15 cellular contexts compared by ENCODE assay signal in the genomic region with DNA sequence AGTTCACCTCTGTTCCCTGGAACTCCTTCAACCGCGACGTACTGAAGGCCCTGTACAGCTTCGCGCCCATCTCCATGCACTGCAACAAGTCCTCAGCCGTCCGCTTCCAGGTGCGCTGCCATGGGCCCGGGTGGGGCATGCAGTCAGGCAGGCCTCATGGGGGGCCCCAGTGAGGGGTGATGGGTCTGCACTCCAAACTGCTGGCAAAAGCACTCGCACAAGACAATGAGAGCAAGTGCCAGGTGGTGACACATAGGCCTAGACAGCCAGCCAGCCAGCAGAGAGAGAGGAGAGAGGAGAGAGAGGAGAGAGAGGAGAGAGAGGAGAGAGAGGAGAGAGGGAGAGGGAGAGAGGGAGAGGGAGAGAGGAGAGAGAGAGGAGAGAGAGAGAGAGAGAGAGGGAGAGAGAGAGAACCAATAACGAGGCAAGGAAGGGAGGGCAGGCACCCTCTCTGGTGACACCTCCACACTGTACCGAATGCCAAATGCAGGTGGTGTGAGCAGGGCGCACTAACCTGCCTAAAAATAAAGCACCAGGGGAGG. TPM values are rescaled to one million over a fixed set of nuclear protein-coding genes. Genes with fewer than 3 reads are reported as not detected.
DNase-seq lines count a peak whose midpoint lies in the region; ATAC-seq and TF ChIP-seq lines count a peak whose summit lies in the region.
"Had no signal": no experiment of that assay in that cellular context is flagged by ENCODE, and none has a peak within 500 bp of the region (broad histone marks: within the 10 kb centered on the region; RNA-seq: fewer than 3 reads in every experiment).

No MANE protein-coding gene starts in this region.

- H3K36me3 Mint-ChIP-seq in naive thymus-derived CD4-positive, alpha-beta T cell, result no peaks in the 10 kb centered on the region
- H3K36me3 Mint-ChIP-seq: neural progenitor cell had no signal

- peak overlapping the region in 8 of 9 donors; percentile 56 to 91 (median 84) for H3K27ac Mint-ChIP-seq in naive thymus-derived CD4-positive, alpha-beta T cell
- H3K27ac Mint-ChIP-seq: neural progenitor cell had no signal

- TF ChIP-seq CTCF in WERI-Rb-1 (IDR thresholded peaks at IDR 0.05; ENCODE audit: low read depth, low read length) (no peak), esophagus muscularis mucosa (IDR thresholded peaks at IDR 0.05) (no peak)

- H3K27me3 ChIP-seq in WERI-Rb-1 (ENCODE audit: insufficient read depth, low read depth, severe bottlenecking) (no peaks in the 10 kb centered on the region), esophagus muscularis mucosa (peaks cover 0 to 98% (median 16%) of the 10 kb centered on the region in 4 donors)
- H3K27me3 ChIP-seq in naive thymus-derived CD4-positive, alpha-beta T cell (ENCODE audit: control insufficient read depth in 2 of 2, insufficient read depth in 2 of 2, low read length in 2 of 2), result no peaks in the 10 kb centered on the region

- peaks cover 2 to 51% (median 43%) of the 10 kb centered on the region in 7 donors for H3K4me1 Mint-ChIP-seq in naive thymus-derived CD4-positive, alpha-beta T cell

- DNase-seq in NCI-H1417 (lab: John Stamatoyannopoulos, UW) (peak; percentile 25 to 84 (median 69)), NCI-H1417 treated with DMSO at 0.1 percent for 48 hours (lab: John Stamatoyannopoulos, UW) (no peak), NCI-H128 (lab: John Stamatoyannopoulos, UW; ENCODE audit: unreplicated experiment) (peak; percentile 43), WERI-Rb-1 (no peak), esophagus muscularis mucosa (ENCODE audit: extremely low spot score) (no peak)
- DNase-seq in naive thymus-derived CD4-positive, alpha-beta T cell, result peak in 7 of 9 donors; percentile 14 to 39 (median 32)
- no peak for DNase-seq in effector CD8-positive, alpha-beta T cell (lab: John Stamatoyannopoulos, UW)
- DNase-seq: 8988T, left ventricle myocardium superior had no signal

- H3K4me3 Mint-ChIP-seq in naive thymus-derived CD4-positive, alpha-beta T cell, result peak overlapping the region; percentile 39 to 90 (median 78)

- intact Hi-C loops in naive thymus-derived CD4-positive, alpha-beta T cell (cut with micrococcal nuclease), result loop anchor here in 1 of 2 donors (5.0 kb wide), 2 partner anchors 45 to 70 kb away; no protein-coding TSS in a partner anchor
- intact Hi-C loops in esophagus muscularis mucosa (cut with DNase I), result no loop called here

- H3K27ac ChIP-seq in WERI-Rb-1 (peak overlapping the region; percentile 32), esophagus muscularis mucosa (replicated peaks in 1 of 4) (no peak overlapping the region)
- peak overlapping the region; percentile 56 for H3K27ac ChIP-seq in naive thymus-derived CD4-positive, alpha-beta T cell (ENCODE audit: low read depth, low read length)
- H3K27ac ChIP-seq: cardiac muscle cell, neural progenitor cell, skin epidermis, thoracic aorta had no signal

- CTCF ChIA-PET in naive thymus-derived CD4-positive, alpha-beta T cell (lab: Charles Lee), result interaction anchor here (0.7 to 2.8 kb wide), 7 partner anchors 26 to 173 kb away, joined by 3 to 10 read pairs (median 3); no protein-coding TSS in a partner anchor

- POLR2A ChIA-PET in naive thymus-derived CD4-positive, alpha-beta T cell (lab: Charles Lee), result interaction anchor here (1.0 to 4.9 kb wide), 9 partner anchors 16 to 59 kb away, joined by 3 to 39 read pairs (median 4); no protein-coding TSS in a partner anchor

- peaks cover 31% of the 10 kb centered on the region for H3K36me3 ChIP-seq in WERI-Rb-1
- H3K36me3 ChIP-seq in naive thymus-derived CD4-positive, alpha-beta T cell (ENCODE audit: control insufficient read depth in 2 of 3, insufficient read depth in 3 of 3, low read length in 3 of 3), result no peaks in the 10 kb centered on the region
- H3K36me3 ChIP-seq in esophagus muscularis mucosa, result no peaks in the 10 kb centered on the region
- H3K36me3 ChIP-seq: cardiac muscle cell, neural progenitor cell, thoracic aorta had no signal

- WGBS in esophagus muscularis mucosa, result 80% methylated on average over 13 of the region's 13 CpGs

- no peak overlapping the region for H3K4me3 ChIP-seq in WERI-Rb-1 (ENCODE audit: low read depth, low read length)
- H3K4me3 ChIP-seq in naive thymus-derived CD4-positive, alpha-beta T cell (ENCODE audit: low read length), result peak overlapping the region; percentile 6
- no peak overlapping the region for H3K4me3 ChIP-seq in esophagus muscularis mucosa
- H3K4me3 ChIP-seq: cardiac muscle cell, neural progenitor cell, skin epidermis, thoracic aorta had no signal

- H3K4me1 ChIP-seq in naive thymus-derived CD4-positive, alpha-beta T cell (ENCODE audit: control insufficient read depth in 2 of 2, insufficient read depth in 2 of 2, low read length in 2 of 2), result peaks cover 0 to 42% of the 10 kb centered on the region in 2 donors
- H3K4me1 ChIP-seq in esophagus muscularis mucosa, result peaks cover 15 to 19% (median 17%) of the 10 kb centered on the region in 4 donors

- no peaks in the 10 kb centered on the region for H3K9me3 Mint-ChIP-seq in naive thymus-derived CD4-positive, alpha-beta T cell
- H3K9me3 Mint-ChIP-seq: neural progenitor cell had no signal

- H3K27me3 Mint-ChIP-seq in naive thymus-derived CD4-positive, alpha-beta T cell, result peaks cover 0 to 51% (median 0%) of the 10 kb centered on the region in 5 donors

- peak; percentile 51 for ATAC-seq in naive thymus-derived CD4-positive, alpha-beta T cell
- no peak for ATAC-seq in GM19452 (IDR thresholded peaks at IDR 0.05; ENCODE audit: unreplicated experiment)
- ATAC-seq: activated CD4-positive, CD25-positive, alpha-beta regulatory T cell treated with anti-CD3 and anti-CD28 coated beads, Interleukin-2, amount 50 U/mL, for 24 hours; left ventricle myocardium superior had no signal

- no peaks in the 10 kb centered on the region for H3K9me3 ChIP-seq in WERI-Rb-1 (ENCODE audit: severe bottlenecking)
- no peaks in the 10 kb centered on the region for H3K9me3 ChIP-seq in naive thymus-derived CD4-positive, alpha-beta T cell (ENCODE audit: control insufficient read depth in 2 of 3, low read length in 3 of 3)
- no peaks in the 10 kb centered on the region for H3K9me3 ChIP-seq in esophagus muscularis mucosa
- H3K9me3 ChIP-seq: thoracic aorta had no signal

- TF ChIP-seq POLR2A in esophagus muscularis mucosa (IDR thresholded peaks at IDR 0.05; ENCODE audit: low read depth), result no peak

- no peak for TF ChIP-seq EP300 in esophagus muscularis mucosa (IDR thresholded peaks at IDR 0.05)

RNA-seq across cellular contexts. Expression of a gene that starts 21.0 kb away (rescaled TPM):
- 1 to 10 TPM in 1 of 5 experiments, under 1 TPM in 3, not detected in 1; 0.08 to 1.2 (median 0.14) TPM for total RNA-seq in naive thymus-derived CD4-positive, alpha-beta T cell
- polyA plus RNA-seq in naive thymus-derived CD4-positive, alpha-beta T cell, result under 1 TPM; 0.14 to 0.38 TPM
- under 1 TPM in 1 of 4 donors, not detected in 3; 0.06 TPM for total RNA-seq in esophagus muscularis mucosa
- total RNA-seq: cardiac muscle cell, left ventricle myocardium superior, thoracic aorta had no signal

RNA-seq across cellular contexts. Expression of a gene that starts 48.0 kb away (rescaled TPM):
- total RNA-seq in naive thymus-derived CD4-positive, alpha-beta T cell, result not detected
- polyA plus RNA-seq in naive thymus-derived CD4-positive, alpha-beta T cell, result not detected
- not detected for total RNA-seq in esophagus muscularis mucosa
- total RNA-seq: left ventricle myocardium superior, thoracic aorta had no signal
- polyA plus RNA-seq: cardiac muscle cell had no signal

Comparison
In these comparisons a context has a peak if more than half of its experiments do, and no peak if none do; other contexts are left out.
1. DNase-seq: peak in NCI-H1417 (3 of 3), NCI-H128 (single experiment) and naive thymus-derived CD4-positive, alpha-beta T cell (7 of 9); none in NCI-H1417 treated with DMSO at 0.1 percent for 48 hours (single experiment), WERI-Rb-1 (single experiment), effector CD8-positive, alpha-beta T cell (single experiment) and esophagus muscularis mucosa (single experiment).
2. H3K27ac ChIP-seq: peak in WERI-Rb-1 (single experiment) and naive thymus-derived CD4-positive, alpha-beta T cell (single experiment); none in esophagus muscularis mucosa (0 of 4).